ENCODE assay signal across 18 cellular contexts in the genomic region with DNA sequence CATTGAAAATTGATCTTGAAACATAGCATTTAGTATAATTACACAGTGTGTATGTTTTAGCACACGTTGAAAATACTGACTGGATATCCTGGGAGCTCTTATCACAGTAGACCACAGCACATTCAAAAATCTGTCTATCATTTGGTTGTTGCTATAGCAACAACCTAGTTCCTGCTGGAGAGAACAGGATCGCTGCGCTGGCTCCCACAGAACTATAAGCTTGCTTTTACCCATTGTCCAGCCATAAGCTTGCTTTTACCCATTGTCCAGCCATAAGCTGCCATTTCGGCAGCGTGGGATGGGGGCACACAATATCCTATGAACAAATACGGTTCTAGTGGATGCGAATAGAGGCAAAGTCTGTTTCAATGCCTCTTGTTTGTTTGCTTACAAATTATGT.
DNase-seq lines count a peak whose midpoint lies in the region; ATAC-seq and TF ChIP-seq lines count a peak whose summit lies in the region.
"Had no signal": no experiment of that assay in that cellular context is flagged by ENCODE, and none has a peak within 500 bp of the region (broad histone marks: within the 10 kb centered on the region; RNA-seq: fewer than 3 reads in every experiment).

No MANE protein-coding gene starts in this region.

- no peaks in the 10 kb centered on the region for H3F3A ChIP-seq in PC-3 (ENCODE audit: low read length, unreplicated experiment)

- H3K36me3 ChIP-seq in PC-3 (ENCODE audit: low read depth, low read length), result no peaks in the 10 kb centered on the region
- H3K36me3 ChIP-seq: gastroesophageal sphincter had no signal

- no peaks in the 10 kb centered on the region for H3K9me2 ChIP-seq in PC-3 (replicated peaks; ENCODE audit: low read length)

- no peak overlapping the region for H3K4me2 ChIP-seq in PC-3 (ENCODE audit: low read length)

- intact Hi-C loops in PC-3 (cut with micrococcal nuclease), result no loop called here

- no peaks in the 10 kb centered on the region for H3K9me3 ChIP-seq in PC-3 (ENCODE audit: low read length)
- H3K9me3 ChIP-seq: gastroesophageal sphincter had no signal

- BruUV-seq in PC-3 (replicated peaks; lab: Mats Ljungman, UMichigan), result no TSS peak

- CTCF ChIA-PET in PC-3 (lab: Charles Lee), result no interaction called here

- H4K20me1 ChIP-seq in PC-3 (ENCODE audit: low read length), result no peaks in the 10 kb centered on the region

- H3K27ac Mint-ChIP-seq in naive thymus-derived CD8-positive, alpha-beta T cell, result no peak overlapping the region
- H3K27ac Mint-ChIP-seq: activated CD8-positive, alpha-beta memory T cell treated with anti-CD3 and anti-CD28 coated beads, Interleukin-2, amount 10 ng/mL, durations not matched to agents 7 days and 5 days had no signal

- no peaks in the 10 kb centered on the region for H3K79me2 ChIP-seq in PC-3 (ENCODE audit: low read length)

- DNase-seq in EH (ENCODE audit: low read depth) (peak; percentile 49), NCI-H526 treated with DMSO at 0.1 percent for 48 hours (lab: John Stamatoyannopoulos, UW) (peak; percentile 42), cerebellar cortex (ENCODE audit: low spot score) (peak; percentile 64), midbrain (lab: John Stamatoyannopoulos, UW) (peak; percentile 12), PC-3 (no peak), activated gamma-delta T cell treated with Interleukin-2 at 50 U/mL for 16 hours (no peak)
- DNase-seq in naive thymus-derived CD8-positive, alpha-beta T cell, result no peak
- DNase-seq: activated CD4-positive, CD25-positive, alpha-beta regulatory T cell treated with anti-CD3 and anti-CD28 coated beads, Interleukin-2, amount 50 U/mL, for 72 hours; activated CD8-positive, alpha-beta memory T cell treated with anti-CD3 and anti-CD28 coated beads, Interleukin-2, amount 10 ng/mL, durations not matched to agents 7 days and 5 days; activated effector memory CD4-positive, alpha-beta T cell treated with Interleukin-2 at 50 U/mL for 16 hours; Caco-2; GDM1; SHP77 treated with DMSO at 0.1 percent for 48 hours; stimulated activated CD4-positive, alpha-beta T cell treated with anti-CD3 and anti-CD28 coated beads, Interleukin-4, amount 100 ng/mL, for 1 hour; substantia nigra; T-helper 9 cell had no signal

- no peak overlapping the region for H3K4me3 ChIP-seq in PC-3 (ENCODE audit: low read length)
- H3K4me3 ChIP-seq: gastroesophageal sphincter had no signal

- no peak overlapping the region for H3K4me3 Mint-ChIP-seq in naive thymus-derived CD8-positive, alpha-beta T cell
- H3K4me3 Mint-ChIP-seq: activated CD8-positive, alpha-beta memory T cell treated with anti-CD3 and anti-CD28 coated beads, Interleukin-2, amount 10 ng/mL, durations not matched to agents 7 days and 5 days had no signal

- no peak overlapping the region for H2AFZ ChIP-seq in PC-3 (ENCODE audit: low read length)

- H3K36me3 Mint-ChIP-seq in naive thymus-derived CD8-positive, alpha-beta T cell, result no peaks in the 10 kb centered on the region
- H3K36me3 Mint-ChIP-seq: activated CD8-positive, alpha-beta memory T cell treated with anti-CD3 and anti-CD28 coated beads, Interleukin-2, amount 10 ng/mL, durations not matched to agents 7 days and 5 days had no signal

- POLR2A ChIA-PET in PC-3 (lab: Charles Lee; ENCODE audit: unreplicated experiment), result no interaction called here
- POLR2A ChIA-PET in naive thymus-derived CD8-positive, alpha-beta T cell (lab: Charles Lee), result no interaction called here

- no peaks in the 10 kb centered on the region for H3K4me1 ChIP-seq in PC-3 (ENCODE audit: insufficient read depth, low read length)
- H3K4me1 ChIP-seq: Caco-2, gastroesophageal sphincter had no signal

- no peaks in the 10 kb centered on the region for H3K4me1 Mint-ChIP-seq in naive thymus-derived CD8-positive, alpha-beta T cell
- H3K4me1 Mint-ChIP-seq: activated CD8-positive, alpha-beta memory T cell treated with anti-CD3 and anti-CD28 coated beads, Interleukin-2, amount 10 ng/mL, durations not matched to agents 7 days and 5 days had no signal

- ATAC-seq in PC-3 (no peak), HG02973 (IDR thresholded peaks at IDR 0.05; ENCODE audit: unreplicated experiment) (no peak)
- ATAC-seq in naive thymus-derived CD8-positive, alpha-beta T cell, result no peak
- ATAC-seq: activated CD8-positive, alpha-beta memory T cell treated with anti-CD3 and anti-CD28 coated beads, Interleukin-2, amount 10 ng/mL, durations not matched to agents 7 days and 5 days; gastroesophageal sphincter had no signal

- peaks cover 0 to 5% (median 0%) of the 10 kb centered on the region in 5 donors for H3K27me3 Mint-ChIP-seq in naive thymus-derived CD8-positive, alpha-beta T cell
- H3K27me3 Mint-ChIP-seq: activated CD8-positive, alpha-beta memory T cell treated with anti-CD3 and anti-CD28 coated beads, Interleukin-2, amount 10 ng/mL, durations not matched to agents 7 days and 5 days had no signal

- H3K9ac ChIP-seq in PC-3 (ENCODE audit: low read length), result no peak overlapping the region

- no peaks in the 10 kb centered on the region for H3K27me3 ChIP-seq in PC-3 (ENCODE audit: low read length)
- H3K27me3 ChIP-seq: gastroesophageal sphincter had no signal

- H3K27ac ChIP-seq in PC-3 (ENCODE audit: low read length), result no peak overlapping the region
- H3K27ac ChIP-seq: gastroesophageal sphincter had no signal

- peaks cover 0 to 11% (median 2%) of the 10 kb centered on the region in 9 donors for H3K9me3 Mint-ChIP-seq in naive thymus-derived CD8-positive, alpha-beta T cell

- no peak for TF ChIP-seq CTCF in PC-3 (conservative IDR thresholded peaks at IDR 0.05; ENCODE audit: low read depth, low read length)

Comparison
In these comparisons a context has a peak if more than half of its experiments do, and no peak if none do; other contexts are left out.
1. DNase-seq: peak in EH (single experiment), NCI-H526 treated with DMSO at 0.1 percent for 48 hours (single experiment), cerebellar cortex (single experiment) and midbrain (single experiment); none in PC-3 (single experiment), activated gamma-delta T cell treated with Interleukin-2 at 50 U/mL for 16 hours (single experiment) and naive thymus-derived CD8-positive, alpha-beta T cell (0 of 10).